1 cellular context compared by ENCODE assay signal in the genomic region with DNA sequence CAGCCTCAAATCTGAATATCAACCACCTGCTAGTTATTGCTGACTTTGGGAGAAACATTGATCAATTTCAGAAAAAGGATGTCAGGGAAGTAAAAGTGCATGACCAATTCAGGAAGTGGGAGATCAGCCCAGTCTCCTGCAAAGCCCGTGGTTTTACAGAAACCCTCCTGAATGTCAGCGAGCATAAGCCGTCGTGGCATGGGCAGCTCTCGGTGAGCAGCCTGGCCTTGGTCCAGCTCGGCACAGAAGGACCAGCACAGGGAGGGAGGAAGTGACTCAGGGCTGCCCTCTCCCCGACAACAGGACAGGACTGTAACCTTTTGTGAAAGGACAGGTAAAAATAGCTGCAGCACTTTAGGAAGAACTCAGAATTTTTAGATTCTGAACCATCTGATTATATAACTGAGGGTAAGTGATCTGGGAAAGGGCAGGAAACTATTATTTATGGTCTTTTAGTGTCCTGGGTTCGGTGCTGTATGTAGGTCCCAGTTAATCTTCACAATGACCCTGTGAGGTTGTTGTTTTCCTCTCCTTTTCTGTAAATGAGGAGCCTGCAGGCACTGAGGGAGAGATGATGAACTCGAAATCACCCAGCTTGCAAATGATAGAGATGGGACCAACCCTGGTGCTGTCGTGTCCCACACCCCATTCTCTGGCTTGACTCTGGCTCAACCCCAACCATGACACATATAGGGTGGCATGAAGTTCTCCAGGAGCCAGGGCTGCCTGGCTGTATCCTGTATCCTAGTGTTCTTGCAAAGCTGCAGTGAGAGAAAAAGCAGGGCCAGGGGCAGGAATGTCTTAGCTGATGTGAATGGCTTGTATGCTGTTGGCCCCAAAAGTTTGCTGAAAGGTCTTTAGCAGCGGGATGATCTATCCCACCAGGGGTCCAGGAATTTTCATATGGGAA.
TF ChIP-seq lines count a peak whose summit lies in the region.

No MANE protein-coding gene starts in this region.

TF ChIP-seq in WTC11, 78 proteins besides CTCF, POLR2A, EP300 and RAD21 (continued from another document):
- TF ChIP-seq, protein P1, sequence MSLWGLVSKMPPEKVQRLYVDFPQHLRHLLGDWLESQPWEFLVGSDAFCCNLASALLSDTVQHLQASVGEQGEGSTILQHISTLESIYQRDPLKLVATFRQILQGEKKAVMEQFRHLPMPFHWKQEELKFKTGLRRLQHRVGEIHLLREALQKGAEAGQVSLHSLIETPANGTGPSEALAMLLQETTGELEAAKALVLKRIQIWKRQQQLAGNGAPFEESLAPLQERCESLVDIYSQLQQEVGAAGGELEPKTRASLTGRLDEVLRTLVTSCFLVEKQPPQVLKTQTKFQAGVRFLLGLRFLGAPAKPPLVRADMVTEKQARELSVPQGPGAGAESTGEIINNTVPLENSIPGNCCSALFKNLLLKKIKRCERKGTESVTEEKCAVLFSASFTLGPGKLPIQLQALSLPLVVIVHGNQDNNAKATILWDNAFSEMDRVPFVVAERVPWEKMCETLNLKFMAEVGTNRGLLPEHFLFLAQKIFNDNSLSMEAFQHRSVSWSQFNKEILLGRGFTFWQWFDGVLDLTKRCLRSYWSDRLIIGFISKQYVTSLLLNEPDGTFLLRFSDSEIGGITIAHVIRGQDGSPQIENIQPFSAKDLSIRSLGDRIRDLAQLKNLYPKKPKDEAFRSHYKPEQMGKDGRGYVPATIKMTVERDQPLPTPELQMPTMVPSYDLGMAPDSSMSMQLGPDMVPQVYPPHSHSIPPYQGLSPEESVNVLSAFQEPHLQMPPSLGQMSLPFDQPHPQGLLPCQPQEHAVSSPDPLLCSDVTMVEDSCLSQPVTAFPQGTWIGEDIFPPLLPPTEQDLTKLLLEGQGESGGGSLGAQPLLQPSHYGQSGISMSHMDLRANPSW (CRISPR knock-in tag; conservative IDR thresholded peaks at IDR 0.05; ENCODE audit: low read depth): no peak
- TF ChIP-seq GTF2I (CRISPR knock-in tag; conservative IDR thresholded peaks at IDR 0.05) (no peak), GRHL2 (CRISPR knock-in tag; IDR thresholded peaks at IDR 0.05; ENCODE audit: insufficient replicate concordance, severe bottlenecking) (no peak), ZNF263 (CRISPR knock-in tag; IDR thresholded peaks at IDR 0.05; ENCODE audit: low read depth) (no peak), FOXK1 (CRISPR knock-in tag; IDR thresholded peaks at IDR 0.05) (no peak), ELF4 (CRISPR knock-in tag; IDR thresholded peaks at IDR 0.05; ENCODE audit: low read depth) (no peak), NFE2L1 (CRISPR knock-in tag; IDR thresholded peaks at IDR 0.05) (no peak), ZNF219 (CRISPR knock-in tag; IDR thresholded peaks at IDR 0.05; ENCODE audit: borderline replicate concordance) (no peak), NFATC4 (CRISPR knock-in tag; IDR thresholded peaks at IDR 0.05) (no peak)
- TF ChIP-seq, protein P2, sequence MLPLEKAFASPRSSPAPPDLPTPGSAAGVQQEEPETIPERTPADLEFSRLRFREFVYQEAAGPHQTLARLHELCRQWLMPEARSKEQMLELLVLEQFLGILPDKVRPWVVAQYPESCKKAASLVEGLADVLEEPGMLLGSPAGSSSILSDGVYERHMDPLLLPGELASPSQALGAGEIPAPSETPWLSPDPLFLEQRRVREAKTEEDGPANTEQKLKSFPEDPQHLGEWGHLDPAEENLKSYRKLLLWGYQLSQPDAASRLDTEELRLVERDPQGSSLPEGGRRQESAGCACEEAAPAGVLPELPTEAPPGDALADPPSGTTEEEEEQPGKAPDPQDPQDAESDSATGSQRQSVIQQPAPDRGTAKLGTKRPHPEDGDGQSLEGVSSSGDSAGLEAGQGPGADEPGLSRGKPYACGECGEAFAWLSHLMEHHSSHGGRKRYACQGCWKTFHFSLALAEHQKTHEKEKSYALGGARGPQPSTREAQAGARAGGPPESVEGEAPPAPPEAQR (CRISPR knock-in tag; IDR thresholded peaks at IDR 0.05): no peak
- TF ChIP-seq, protein P3, sequence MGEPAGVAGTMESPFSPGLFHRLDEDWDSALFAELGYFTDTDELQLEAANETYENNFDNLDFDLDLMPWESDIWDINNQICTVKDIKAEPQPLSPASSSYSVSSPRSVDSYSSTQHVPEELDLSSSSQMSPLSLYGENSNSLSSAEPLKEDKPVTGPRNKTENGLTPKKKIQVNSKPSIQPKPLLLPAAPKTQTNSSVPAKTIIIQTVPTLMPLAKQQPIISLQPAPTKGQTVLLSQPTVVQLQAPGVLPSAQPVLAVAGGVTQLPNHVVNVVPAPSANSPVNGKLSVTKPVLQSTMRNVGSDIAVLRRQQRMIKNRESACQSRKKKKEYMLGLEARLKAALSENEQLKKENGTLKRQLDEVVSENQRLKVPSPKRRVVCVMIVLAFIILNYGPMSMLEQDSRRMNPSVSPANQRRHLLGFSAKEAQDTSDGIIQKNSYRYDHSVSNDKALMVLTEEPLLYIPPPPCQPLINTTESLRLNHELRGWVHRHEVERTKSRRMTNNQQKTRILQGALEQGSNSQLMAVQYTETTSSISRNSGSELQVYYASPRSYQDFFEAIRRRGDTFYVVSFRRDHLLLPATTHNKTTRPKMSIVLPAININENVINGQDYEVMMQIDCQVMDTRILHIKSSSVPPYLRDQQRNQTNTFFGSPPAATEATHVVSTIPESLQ (CRISPR knock-in tag; IDR thresholded peaks at IDR 0.05): no peak
- TF ChIP-seq, protein P4, sequence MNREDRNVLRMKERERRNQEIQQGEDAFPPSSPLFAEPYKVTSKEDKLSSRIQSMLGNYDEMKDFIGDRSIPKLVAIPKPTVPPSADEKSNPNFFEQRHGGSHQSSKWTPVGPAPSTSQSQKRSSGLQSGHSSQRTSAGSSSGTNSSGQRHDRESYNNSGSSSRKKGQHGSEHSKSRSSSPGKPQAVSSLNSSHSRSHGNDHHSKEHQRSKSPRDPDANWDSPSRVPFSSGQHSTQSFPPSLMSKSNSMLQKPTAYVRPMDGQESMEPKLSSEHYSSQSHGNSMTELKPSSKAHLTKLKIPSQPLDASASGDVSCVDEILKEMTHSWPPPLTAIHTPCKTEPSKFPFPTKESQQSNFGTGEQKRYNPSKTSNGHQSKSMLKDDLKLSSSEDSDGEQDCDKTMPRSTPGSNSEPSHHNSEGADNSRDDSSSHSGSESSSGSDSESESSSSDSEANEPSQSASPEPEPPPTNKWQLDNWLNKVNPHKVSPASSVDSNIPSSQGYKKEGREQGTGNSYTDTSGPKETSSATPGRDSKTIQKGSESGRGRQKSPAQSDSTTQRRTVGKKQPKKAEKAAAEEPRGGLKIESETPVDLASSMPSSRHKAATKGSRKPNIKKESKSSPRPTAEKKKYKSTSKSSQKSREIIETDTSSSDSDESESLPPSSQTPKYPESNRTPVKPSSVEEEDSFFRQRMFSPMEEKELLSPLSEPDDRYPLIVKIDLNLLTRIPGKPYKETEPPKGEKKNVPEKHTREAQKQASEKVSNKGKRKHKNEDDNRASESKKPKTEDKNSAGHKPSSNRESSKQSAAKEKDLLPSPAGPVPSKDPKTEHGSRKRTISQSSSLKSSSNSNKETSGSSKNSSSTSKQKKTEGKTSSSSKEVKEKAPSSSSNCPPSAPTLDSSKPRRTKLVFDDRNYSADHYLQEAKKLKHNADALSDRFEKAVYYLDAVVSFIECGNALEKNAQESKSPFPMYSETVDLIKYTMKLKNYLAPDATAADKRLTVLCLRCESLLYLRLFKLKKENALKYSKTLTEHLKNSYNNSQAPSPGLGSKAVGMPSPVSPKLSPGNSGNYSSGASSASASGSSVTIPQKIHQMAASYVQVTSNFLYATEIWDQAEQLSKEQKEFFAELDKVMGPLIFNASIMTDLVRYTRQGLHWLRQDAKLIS (CRISPR knock-in tag; IDR thresholded peaks at IDR 0.05; ENCODE audit: borderline replicate concordance): no peak
- TF ChIP-seq, protein P5, sequence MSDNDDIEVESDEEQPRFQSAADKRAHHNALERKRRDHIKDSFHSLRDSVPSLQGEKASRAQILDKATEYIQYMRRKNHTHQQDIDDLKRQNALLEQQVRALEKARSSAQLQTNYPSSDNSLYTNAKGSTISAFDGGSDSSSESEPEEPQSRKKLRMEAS (CRISPR knock-in tag; IDR thresholded peaks at IDR 0.05): no peak
- TF ChIP-seq, protein P6, sequence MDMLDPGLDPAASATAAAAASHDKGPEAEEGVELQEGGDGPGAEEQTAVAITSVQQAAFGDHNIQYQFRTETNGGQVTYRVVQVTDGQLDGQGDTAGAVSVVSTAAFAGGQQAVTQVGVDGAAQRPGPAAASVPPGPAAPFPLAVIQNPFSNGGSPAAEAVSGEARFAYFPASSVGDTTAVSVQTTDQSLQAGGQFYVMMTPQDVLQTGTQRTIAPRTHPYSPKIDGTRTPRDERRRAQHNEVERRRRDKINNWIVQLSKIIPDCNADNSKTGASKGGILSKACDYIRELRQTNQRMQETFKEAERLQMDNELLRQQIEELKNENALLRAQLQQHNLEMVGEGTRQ (CRISPR knock-in tag; IDR thresholded peaks at IDR 0.05): no peak
- TF ChIP-seq, protein P7, sequence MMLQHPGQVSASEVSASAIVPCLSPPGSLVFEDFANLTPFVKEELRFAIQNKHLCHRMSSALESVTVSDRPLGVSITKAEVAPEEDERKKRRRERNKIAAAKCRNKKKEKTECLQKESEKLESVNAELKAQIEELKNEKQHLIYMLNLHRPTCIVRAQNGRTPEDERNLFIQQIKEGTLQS (CRISPR knock-in tag; conservative IDR thresholded peaks at IDR 0.05): no peak
